In genomic region chr13:98839826-98840769, GRCh38 we compare ENCODE assay signal across 8 cellular contexts.
DNase-seq lines count a peak whose midpoint lies in the region; ATAC-seq lines count a peak whose summit lies in the region.

No MANE protein-coding gene starts in this region.

- DNase-seq in DMS153 (lab: John Stamatoyannopoulos, UW), result peak; percentile 47
- peak; percentile 25 for DNase-seq in NOMO-1 treated with DMSO at 0.1 percent for 48 hours (lab: John Stamatoyannopoulos, UW; ENCODE audit: unreplicated experiment)
- DNase-seq in activated T-cell treated with anti-CD3 and anti-CD28 coated beads, Interleukin-2, amount 50 U/mL, for 4 hours, result peak; percentile 23
- DNase-seq in globus pallidus (ENCODE audit: low spot score), result peak; percentile 73
- peak; percentile 31 to 94 (median 66) for DNase-seq in posterior cingulate gyrus
- no peak for DNase-seq in KG1 (lab: John Stamatoyannopoulos, UW)

- no peaks in the 10 kb centered on the region for H3K27me3 Mint-ChIP-seq in activated T-cell treated with anti-CD3 and anti-CD28 coated beads, Interleukin-2, amount 50 U/mL, for 4 hours (ENCODE audit: low read depth)

- intact Hi-C loops in posterior cingulate gyrus (cut with DNase I), result loop anchor here (5.0 kb wide), 1 partner anchor 192 kb away; no protein-coding TSS in a partner anchor

- peaks cover 19% of the 10 kb centered on the region for H3K36me3 Mint-ChIP-seq in activated T-cell treated with anti-CD3 and anti-CD28 coated beads, Interleukin-2, amount 50 U/mL, for 4 hours (ENCODE audit: insufficient read depth)

- no peak overlapping the region for H3K4me3 Mint-ChIP-seq in activated T-cell treated with anti-CD3 and anti-CD28 coated beads, Interleukin-2, amount 50 U/mL, for 4 hours

- ATAC-seq in GM19395 (IDR thresholded peaks at IDR 0.05; ENCODE audit: unreplicated experiment) (peak; percentile 91), HG03342 (IDR thresholded peaks at IDR 0.05; ENCODE audit: unreplicated experiment) (peak; percentile 91)
- ATAC-seq in activated T-cell treated with anti-CD3 and anti-CD28 coated beads, Interleukin-2, amount 50 U/mL, for 4 hours, result peak; percentile 80 to 91

- no peaks in the 10 kb centered on the region for H3K9me3 Mint-ChIP-seq in activated T-cell treated with anti-CD3 and anti-CD28 coated beads, Interleukin-2, amount 50 U/mL, for 4 hours

- H3K4me1 Mint-ChIP-seq in activated T-cell treated with anti-CD3 and anti-CD28 coated beads, Interleukin-2, amount 50 U/mL, for 4 hours (ENCODE audit: low read depth), result peaks cover 5% of the 10 kb centered on the region
